In the genomic region with DNA sequence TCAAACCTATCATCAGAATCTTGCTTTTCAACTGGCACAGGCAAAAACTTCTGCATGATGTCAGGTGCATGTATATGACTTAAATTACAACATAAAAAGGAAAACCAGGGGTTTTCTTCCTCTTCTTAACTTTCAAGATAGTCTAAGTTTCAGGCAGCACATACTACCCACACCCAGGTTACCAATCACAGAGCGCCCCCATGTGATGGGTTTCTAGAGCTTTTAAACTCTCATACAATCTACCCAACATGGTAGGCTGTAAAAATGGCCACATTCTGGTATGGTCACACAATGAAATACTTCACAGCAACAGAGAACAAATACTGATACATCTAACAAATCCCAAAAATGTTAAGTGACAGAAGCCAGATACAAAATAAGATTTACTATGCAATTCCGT, we compare ENCODE assay signal across 17 cellular contexts. TPM values are rescaled to one million over a fixed set of nuclear protein-coding genes. Genes with fewer than 3 reads are reported as not detected.
DNase-seq lines count a peak whose midpoint lies in the region; ATAC-seq and TF ChIP-seq lines count a peak whose summit lies in the region.
"Had no signal": no experiment of that assay in that cellular context is flagged by ENCODE, and none has a peak within 500 bp of the region (broad histone marks: within the 10 kb centered on the region; RNA-seq: fewer than 3 reads in every experiment).

No MANE protein-coding gene starts in this region.

- TF ChIP-seq CTCF in foreskin keratinocyte (conservative IDR thresholded peaks at IDR 0.05), result peak; percentile 34
- TF ChIP-seq CTCF in hepatocyte (IDR thresholded peaks at IDR 0.05; ENCODE audit: poor library complexity), result no peak
- no peak for TF ChIP-seq CTCF in uterus (IDR thresholded peaks at IDR 0.05)

- peaks cover 53% of the 10 kb centered on the region for H3K36me3 Mint-ChIP-seq in T-helper 2 cell treated with Interferon-gamma antibody and Interleukin-4, amounts not matched to agents 5 μg/mL and 100 μg/mL, for 36 hours (ENCODE audit: low read depth)

- H3K9me3 ChIP-seq in hepatocyte (ENCODE audit: low read depth), result no peaks in the 10 kb centered on the region
- no peaks in the 10 kb centered on the region for H3K9me3 ChIP-seq in uterus
- H3K9me3 ChIP-seq: upper lobe of right lung had no signal

- peaks cover 51% of the 10 kb centered on the region for H3K4me1 Mint-ChIP-seq in T-helper 2 cell treated with Interferon-gamma antibody and Interleukin-4, amounts not matched to agents 5 μg/mL and 100 μg/mL, for 36 hours (ENCODE audit: low read depth)

- peak; percentile 42 for ATAC-seq in GM18867 (IDR thresholded peaks at IDR 0.05; ENCODE audit: unreplicated experiment)
- ATAC-seq in foreskin keratinocyte, result no peak
- ATAC-seq: upper lobe of right lung had no signal

- DNase-seq in T-helper 2 cell treated with Interferon-gamma antibody and Interleukin-4, amounts not matched to agents 5 μg/mL and 100 μg/mL, for 36 hours (ENCODE audit: low spot score), result no peak
- DNase-seq in T-helper 2 cell, result no peak
- DNase-seq in OCI-M1 (lab: John Stamatoyannopoulos, UW), result peak; percentile 44
- no peak for DNase-seq in foreskin keratinocyte
- no peak for DNase-seq in hepatocyte (ENCODE audit: low spot score)
- DNase-seq in HT-29 (ENCODE audit: low spot score), result no peak
- no peak for DNase-seq in uterus
- DNase-seq: ACHN; activated CD4-positive, alpha-beta T cell treated with anti-CD3 and anti-CD28 coated beads, Interleukin-2, amount 50 U/mL, for 48 hours; amygdala; dermis blood vessel endothelial cell; DND-41; NCI-H1694; NCI-H526; upper lobe of right lung had no signal

- no peak overlapping the region for H3K4me3 ChIP-seq in hepatocyte
- H3K4me3 ChIP-seq in uterus, result no peak overlapping the region
- H3K4me3 ChIP-seq: SK-N-MC, upper lobe of right lung had no signal

- no peak overlapping the region for H3K4me2 ChIP-seq in hepatocyte

- no peak overlapping the region for H3K4me3 Mint-ChIP-seq in T-helper 2 cell treated with Interferon-gamma antibody and Interleukin-4, amounts not matched to agents 5 μg/mL and 100 μg/mL, for 36 hours

- H3K27ac ChIP-seq in foreskin keratinocyte, result no peak overlapping the region
- no peak overlapping the region for H3K27ac ChIP-seq in hepatocyte
- no peak overlapping the region for H3K27ac ChIP-seq in uterus
- H3K27ac ChIP-seq: SK-N-MC, upper lobe of right lung had no signal

- H3K36me3 ChIP-seq in hepatocyte (replicated peaks; ENCODE audit: insufficient read depth, low read depth), result no peaks in the 10 kb centered on the region
- no peaks in the 10 kb centered on the region for H3K36me3 ChIP-seq in uterus

- H3K9me3 Mint-ChIP-seq in T-helper 2 cell treated with Interferon-gamma antibody and Interleukin-4, amounts not matched to agents 5 μg/mL and 100 μg/mL, for 36 hours, result no peaks in the 10 kb centered on the region

- 97% methylated on average over 2 of the region's 2 CpGs for WGBS in hepatocyte (ENCODE audit: low lambda C conversion rate, missing lambda C conversion rate)

- H3K9me2 ChIP-seq in hepatocyte (replicated peaks; ENCODE audit: insufficient read depth), result no peaks in the 10 kb centered on the region

- TF ChIP-seq POLR2A in uterus (IDR thresholded peaks at IDR 0.05), result no peak

- H3K4me1 ChIP-seq in foreskin keratinocyte (peaks cover 8% of the 10 kb centered on the region), hepatocyte (ENCODE audit: insufficient read depth) (no peaks in the 10 kb centered on the region), uterus (no peaks in the 10 kb centered on the region)

- intact Hi-C loops in uterus (cut with DNase I; ENCODE audit: low total_unique reads), result no loop called here

- H3K79me2 ChIP-seq in hepatocyte, result peaks cover 67% of the 10 kb centered on the region

- H3K27me3 ChIP-seq in foreskin keratinocyte (no peaks in the 10 kb centered on the region), hepatocyte (no peaks in the 10 kb centered on the region), uterus (no peaks in the 10 kb centered on the region)
- H3K27me3 ChIP-seq: upper lobe of right lung had no signal

- H2AFZ ChIP-seq in hepatocyte, result no peak overlapping the region

- H3K27me3 Mint-ChIP-seq in T-helper 2 cell treated with Interferon-gamma antibody and Interleukin-4, amounts not matched to agents 5 μg/mL and 100 μg/mL, for 36 hours (ENCODE audit: low read depth), result no peaks in the 10 kb centered on the region

- peaks cover 8% of the 10 kb centered on the region for H4K20me1 ChIP-seq in hepatocyte (ENCODE audit: insufficient read depth, poor library complexity, severe bottlenecking)

- H3K27ac Mint-ChIP-seq in T-helper 2 cell treated with Interferon-gamma antibody and Interleukin-4, amounts not matched to agents 5 μg/mL and 100 μg/mL, for 36 hours, result peak overlapping the region; percentile 21

RNA-seq across cellular contexts. Expression of gene MESD, which starts 7.4 kb away (rescaled TPM):
- total RNA-seq in foreskin keratinocyte (31.0 and 32.4 TPM in 2 replicates), hepatocyte (27.1 and 27.4 TPM in 2 replicates), uterus (10 to 100 TPM; 23.6 to 48.7 (median 27.7) TPM)
- polyA plus RNA-seq in foreskin keratinocyte (27.1 and 29.9 TPM in 2 replicates), hepatocyte (47.6 and 52.2 TPM in 2 replicates)
- 15.5 and 18.1 TPM in 2 replicates for total RNA-seq in HT-29 (2014; rRNA removed; shearing (Covaris generic))

RNA-seq across cellular contexts. Expression of gene TLNRD1, which starts 18.5 kb away (rescaled TPM):
- 11.5 and 12.4 TPM in 2 replicates for total RNA-seq in foreskin keratinocyte
- polyA plus RNA-seq in foreskin keratinocyte, result 7.4 and 8.1 TPM in 2 replicates
- 13.3 and 15.6 TPM in 2 replicates for total RNA-seq in hepatocyte
- 10.3 and 14.6 TPM in 2 replicates for polyA plus RNA-seq in hepatocyte
- 64.1 and 67.1 TPM in 2 replicates for total RNA-seq in HT-29 (2014; rRNA removed; shearing (Covaris generic))
- 10 to 100 TPM; 10.1 to 22.4 (median 17.8) TPM for total RNA-seq in uterus
